Comparison of ENCODE assay signal across 16 cellular contexts in genomic region chr5:11617080-11617479, GRCh38.
A peak's percentile ranks its signal among the peaks of the same experiment; 100 is the strongest.
DNase-seq lines count a peak whose midpoint lies in the region; FAIRE-seq and TF ChIP-seq lines count a peak whose summit lies in the region.
"Had no signal": no experiment of that assay in that cellular context is flagged by ENCODE, and none has a peak within 500 bp of the region (broad histone marks: within the 10 kb centered on the region; RNA-seq: fewer than 3 reads in every experiment).

No MANE protein-coding gene starts in this region.

- DNase-seq in H54 (ENCODE audit: insufficient read length, low spot score) (no peak), M059J (ENCODE audit: low read depth) (peak; percentile 26), astrocyte of the hippocampus (ENCODE audit: low read depth, low spot score) (peak; percentile 20), NCI-H187 treated with DMSO at 0.1 percent for 48 hours (lab: John Stamatoyannopoulos, UW) (no peak), H4 (ENCODE audit: low spot score) (no peak), NCI-H748 treated with DMSO at 0.1 percent for 48 hours (lab: John Stamatoyannopoulos, UW) (no peak)
- DNase-seq in activated effector memory CD4-positive, alpha-beta T cell treated with Interleukin-2 at 50 U/mL for 16 hours: no peak
- DNase-seq: AML-193; CD8-positive, alpha-beta memory T cell; DMS53; GM23248; H9; IMR-90; KBM-7 had no signal

- FAIRE-seq in H54 (lab: Jason Lieb, UNC): peak; percentile 11
- FAIRE-seq: GM12878, GM18507 had no signal

- no peak for TF ChIP-seq POLR2A in H54 (IDR thresholded peaks at IDR 0.05; ENCODE audit: low read depth, low read length)

Comparison
In these comparisons a context has a peak if more than half of its experiments do, and no peak if none do; other contexts are left out.
1. DNase-seq: peak in M059J (single experiment) and astrocyte of the hippocampus (single experiment); none in H54 (single experiment), NCI-H187 treated with DMSO at 0.1 percent for 48 hours (single experiment), H4 (single experiment), NCI-H748 treated with DMSO at 0.1 percent for 48 hours (single experiment) and activated effector memory CD4-positive, alpha-beta T cell treated with Interleukin-2 at 50 U/mL for 16 hours (single experiment).